In the genomic region with DNA sequence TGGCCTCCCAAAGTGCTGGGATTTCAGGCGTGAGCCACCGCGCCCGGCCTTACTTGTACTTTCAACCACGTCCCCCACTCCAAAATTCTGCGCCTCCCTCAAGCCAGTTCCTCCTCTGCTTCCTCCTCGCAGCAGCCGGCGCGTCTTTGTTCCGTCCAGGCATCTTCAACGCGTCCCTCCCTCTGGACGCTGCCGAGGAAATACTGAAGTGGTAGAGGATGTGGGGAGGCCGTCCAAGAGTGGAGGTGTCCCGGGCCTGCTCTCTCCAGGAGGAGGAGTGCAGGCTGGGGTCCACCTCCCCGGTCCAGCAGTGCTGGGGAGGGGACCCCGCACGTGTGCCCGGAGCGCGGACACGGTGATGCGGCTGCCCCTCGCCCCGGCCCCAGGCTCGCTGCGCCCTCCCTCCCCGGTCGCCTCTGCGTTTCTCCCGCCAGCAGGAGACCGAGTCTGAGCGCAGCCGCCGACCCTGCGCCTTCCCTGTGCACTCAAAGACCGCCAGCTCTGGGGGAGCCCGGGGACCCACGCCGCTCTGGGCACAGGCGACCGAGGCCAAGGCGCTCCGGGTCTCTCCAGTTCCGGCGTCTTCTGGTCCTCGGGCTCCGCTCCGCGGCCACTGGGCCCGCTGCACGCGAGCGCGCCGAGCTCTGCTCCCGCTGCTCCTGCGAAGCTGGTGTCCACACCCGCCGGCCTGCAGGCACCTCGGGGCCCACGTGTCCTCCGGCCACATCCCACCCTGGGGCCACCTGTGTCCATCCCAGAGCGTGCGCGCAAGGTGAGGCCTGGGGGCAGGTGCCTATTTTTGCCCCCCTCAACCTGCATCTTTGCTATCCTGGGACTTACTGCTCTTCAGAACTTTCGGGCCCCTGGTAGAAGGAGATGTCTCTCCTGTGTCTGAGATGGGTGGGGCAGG, we compare ENCODE assay signal across 8 cellular contexts. TPM values are rescaled to one million over a fixed set of nuclear protein-coding genes. Genes with fewer than 3 reads are reported as not detected.
DNase-seq lines count a peak whose midpoint lies in the region; ATAC-seq and TF ChIP-seq lines count a peak whose summit lies in the region.

No MANE protein-coding gene starts in this region.

- no peak for TF ChIP-seq POLR2A in right lobe of liver (IDR thresholded peaks at IDR 0.05)

- H3K36me3 ChIP-seq in right lobe of liver, result no peaks in the 10 kb centered on the region

- no peak overlapping the region for H3K27ac ChIP-seq in coronary artery
- no peak overlapping the region for H3K27ac ChIP-seq in right lobe of liver

- ATAC-seq in right lobe of liver (peak; percentile 76 to 95 (median 90)), GM21367 (IDR thresholded peaks at IDR 0.05; ENCODE audit: unreplicated experiment) (no peak), GM21360 (IDR thresholded peaks at IDR 0.05; ENCODE audit: unreplicated experiment) (no peak)

- TF ChIP-seq CTCF in coronary artery (IDR thresholded peaks at IDR 0.05) (peak; percentile 38), right lobe of liver (IDR thresholded peaks at IDR 0.05) (peak; percentile 32 to 44 (median 35))

- 3% methylated on average over 40 of the region's 69 CpGs for WGBS in right lobe of liver (ENCODE audit: insufficient coverage, low coverage, low lambda C conversion rate, missing lambda C conversion rate)

- no peaks in the 10 kb centered on the region for H3K4me1 ChIP-seq in right lobe of liver

- intact Hi-C loops in right lobe of liver (cut with DNase I), result no loop called here

- H3K27me3 ChIP-seq in right lobe of liver, result peaks cover 7 to 17% of the 10 kb centered on the region in 2 donors

- DNase-seq in DMS79 treated with DMSO at 0.1 percent for 48 hours (lab: John Stamatoyannopoulos, UW) (peak; percentile 52), NCI-H1092 treated with DMSO at 0.1 percent for 48 hours (lab: John Stamatoyannopoulos, UW) (peak; percentile 42), coronary artery (ENCODE audit: low spot score) (peak; percentile 69), right lobe of liver (peak in 1 of 3 donors; percentile 56)
- DNase-seq in activated CD4-positive, CD25-positive, alpha-beta regulatory T cell treated with anti-CD3 and anti-CD28 coated beads, Interleukin-2, amount 50 U/mL, for 72 hours, result peak; percentile 61
- peak in 2 of 3 donors; percentile 20 to 47 for DNase-seq in stimulated activated CD4-positive, alpha-beta T cell treated with anti-CD3 and anti-CD28 coated beads, TNF-alpha, amount 100 ng/mL, for 1 hour (ENCODE audit: low read depth in 3 of 3, low spot score in 1 of 3)

- peak overlapping the region; percentile 64 for H3K4me3 ChIP-seq in coronary artery
- H3K4me3 ChIP-seq in right lobe of liver, result peak overlapping the region in 2 of 3 donors; percentile 15 to 18

- no peaks in the 10 kb centered on the region for H3K9me3 ChIP-seq in right lobe of liver

RNA-seq across cellular contexts. Expression of a gene that starts 31.7 kb away (rescaled TPM):
- total RNA-seq in right lobe of liver, result 1 to 10 TPM in 5 of 6 experiments, under 1 TPM in 1; 0.62 to 2.2 (median 1.4) TPM

RNA-seq across cellular contexts. Expression of a gene that starts 41.5 kb away (rescaled TPM):
- 10 to 100 TPM; 14.4 to 26.1 (median 16.3) TPM for total RNA-seq in right lobe of liver

RNA-seq across cellular contexts. Expression of a gene that starts 41.6 kb away (rescaled TPM):
- under 1 TPM; 0.12 to 0.44 (median 0.35) TPM for total RNA-seq in right lobe of liver

RNA-seq across cellular contexts. Expression of a gene that starts 51.2 kb away (rescaled TPM):
- total RNA-seq in right lobe of liver, result 10 to 100 TPM; 18.1 to 25.7 (median 19.6) TPM

RNA-seq across cellular contexts. Expression of a gene that starts 56.8 kb away (rescaled TPM):
- total RNA-seq in right lobe of liver, result under 1 TPM in 5 of 6 experiments, not detected in 1; 0.19 to 0.56 (median 0.24) TPM

Comparison
In these comparisons a context has a peak if more than half of its experiments do, and no peak if none do; other contexts are left out.
1. ATAC-seq: peak in right lobe of liver (4 of 4); none in GM21367 (single experiment) and GM21360 (single experiment).